In genomic region chr3:61974662-61975061, GRCh38 we compare ENCODE assay signal across 1 cellular context.
TF ChIP-seq lines count a peak whose summit lies in the region.

No MANE protein-coding gene starts in this region.

TF ChIP-seq in GM23338, 12 proteins besides CTCF, POLR2A, EP300 and RAD21 (continued from another document):
- TF ChIP-seq REST (IDR thresholded peaks at IDR 0.05; ENCODE audit: unreplicated experiment) (no peak), EZH2 (IDR thresholded peaks at IDR 0.05; ENCODE audit: low read depth, unreplicated experiment) (no peak), CREB1 (CRISPR knock-in tag; IDR thresholded peaks at IDR 0.05; ENCODE audit: low read depth) (no peak), STAT1 (IDR thresholded peaks at IDR 0.05; ENCODE audit: unreplicated experiment) (no peak), ETS1 (IDR thresholded peaks at IDR 0.05) (no peak), ZNF114 (CRISPR knock-in tag; IDR thresholded peaks at IDR 0.05) (no peak), ZNF462 (CRISPR knock-in tag; IDR thresholded peaks at IDR 0.05) (no peak), JUNB (IDR thresholded peaks at IDR 0.05; ENCODE audit: unreplicated experiment) (no peak), POLR2AphosphoS5 (IDR thresholded peaks at IDR 0.05; ENCODE audit: low read depth) (no peak)
